ENCODE assay signal across 8 cellular contexts in genomic region chr2:65436825-65437221, GRCh38. TPM values are rescaled to one million over a fixed set of nuclear protein-coding genes. Genes with fewer than 3 reads are reported as not detected.
DNase-seq lines count a peak whose midpoint lies in the region; ATAC-seq, FAIRE-seq and TF ChIP-seq lines count a peak whose summit lies in the region.

No MANE protein-coding gene starts in this region.

- peak; percentile 61 for DNase-seq in GM12891 (ENCODE audit: insufficient read length, low spot score)
- DNase-seq in activated T-helper 9 cell treated with anti-CD3 and anti-CD28 coated beads, Interleukin-2, amount 50 U/mL, for 16 hours (ENCODE audit: low read depth) = peak; percentile 14
- peak; percentile 62 for DNase-seq in stimulated activated CD4-positive, alpha-beta T cell treated with anti-CD3 and anti-CD28 coated beads, Interleukin-4, amount 100 ng/mL, for 24 hours
- DNase-seq in kidney tubule cell (ENCODE audit: low spot score) = no peak
- DNase-seq in NCI-H2196 (lab: John Stamatoyannopoulos, UW; ENCODE audit: unreplicated experiment) = no peak

- H3K4me1 ChIP-seq in iPS-15b (ENCODE audit: control insufficient read depth, insufficient read depth, low read length) = peaks cover 29% of the 10 kb centered on the region

- H3K4me3 ChIP-seq in iPS-15b (ENCODE audit: low read depth, low read length) = peak overlapping the region; percentile 82

- peaks cover 37% of the 10 kb centered on the region for H3K27me3 Mint-ChIP-seq in IgD-negative memory B cell

- ATAC-seq in GM21529 (IDR thresholded peaks at IDR 0.05; ENCODE audit: unreplicated experiment) = peak; percentile 72

- peaks cover 6 to 12% (median 6%) of the 10 kb centered on the region in 3 donors for H3K4me1 Mint-ChIP-seq in IgD-negative memory B cell

- no peaks in the 10 kb centered on the region for H3K9me3 ChIP-seq in iPS-15b (ENCODE audit: control insufficient read depth, insufficient read depth, low read length)

- H3K9ac ChIP-seq in iPS-15b (ENCODE audit: low read depth, low read length) = no peak overlapping the region

- peak overlapping the region; percentile 83 to 96 (median 96) for H3K4me3 Mint-ChIP-seq in IgD-negative memory B cell

- peaks cover 16% of the 10 kb centered on the region for H3K27me3 ChIP-seq in iPS-15b (ENCODE audit: control insufficient read depth, insufficient read depth, low read length)

- no peak for TF ChIP-seq POLR2A in GM12891 (IDR thresholded peaks at IDR 0.05; ENCODE audit: low read depth, low read length)

- no peaks in the 10 kb centered on the region for H3K36me3 ChIP-seq in iPS-15b (ENCODE audit: control insufficient read depth, insufficient read depth, low read length)

- FAIRE-seq in GM12891 (lab: Jason Lieb, UNC) = peak; percentile 94

- peak overlapping the region in 1 of 3 donors; percentile 39 for H3K27ac Mint-ChIP-seq in IgD-negative memory B cell

- H3K36me3 Mint-ChIP-seq in IgD-negative memory B cell = no peaks in the 10 kb centered on the region

- no peaks in the 10 kb centered on the region for H3K9me3 Mint-ChIP-seq in IgD-negative memory B cell

TF ChIP-seq in GM12891, 5 proteins besides CTCF, POLR2A, EP300 and RAD21:
- TF ChIP-seq PAX5 (IDR thresholded peaks at IDR 0.05; ENCODE audit: insufficient read depth, low read length, severe bottlenecking) = peak; percentile 50
- TF ChIP-seq POU2F2 (IDR thresholded peaks at IDR 0.05; ENCODE audit: low read depth, low read length) = peak; percentile 99
- no peak for TF ChIP-seq POLR2AphosphoS5 (IDR thresholded peaks at IDR 0.05; ENCODE audit: low read depth, low read length)
- TF ChIP-seq SPI1 (IDR thresholded peaks at IDR 0.05; ENCODE audit: low read depth, low read length) = no peak
- TF ChIP-seq TAF1 (IDR thresholded peaks at IDR 0.05; ENCODE audit: low read depth, low read length) = no peak

RNA-seq across cellular contexts. Expression of gene SPRED2, which starts 4.4 kb away (rescaled TPM):
- 5.3 TPM for polyA plus RNA-seq in GM12891 (2012; ENCODE audit: low read depth, missing spikeins)
- 0.94 TPM for polyA plus RNA-seq in IgD-negative memory B cell

Comparison
In these comparisons a context has a peak if more than half of its experiments do, and no peak if none do; other contexts are left out.
1. DNase-seq: peak in GM12891 (single experiment), activated T-helper 9 cell treated with anti-CD3 and anti-CD28 coated beads, Interleukin-2, amount 50 U/mL, for 16 hours (single experiment) and stimulated activated CD4-positive, alpha-beta T cell treated with anti-CD3 and anti-CD28 coated beads, Interleukin-4, amount 100 ng/mL, for 24 hours (single experiment); none in kidney tubule cell (single experiment) and NCI-H2196 (single experiment).